1 cellular context compared by ENCODE assay signal in genomic region chr18:10826400-10826799, GRCh38.
TF ChIP-seq lines count a peak whose summit lies in the region.

No MANE protein-coding gene starts in this region.

TF ChIP-seq in K562, 482 proteins besides CTCF, POLR2A, EP300 and RAD21 (continued from another document):
- TF ChIP-seq ZMIZ1 (IDR thresholded peaks at IDR 0.05; ENCODE audit: low read depth in 2 of 2, low read length in 2 of 2), result no peak
- TF ChIP-seq MAFF (IDR thresholded peaks at IDR 0.05; ENCODE audit: low read length), result 0 out of 2 replicates have a peak, but pooled peaks have one; percentile 11
- TF ChIP-seq NKRF (IDR thresholded peaks at IDR 0.05; ENCODE audit: borderline replicate concordance), result no peak
- no peak for TF ChIP-seq RFX1 (IDR thresholded peaks at IDR 0.05)
- no peak for TF ChIP-seq ZSCAN32 (CRISPR knock-in tag; IDR thresholded peaks at IDR 0.05)
- TF ChIP-seq ZEB2 (IDR thresholded peaks at IDR 0.05), result no peak
